In the genomic region with DNA sequence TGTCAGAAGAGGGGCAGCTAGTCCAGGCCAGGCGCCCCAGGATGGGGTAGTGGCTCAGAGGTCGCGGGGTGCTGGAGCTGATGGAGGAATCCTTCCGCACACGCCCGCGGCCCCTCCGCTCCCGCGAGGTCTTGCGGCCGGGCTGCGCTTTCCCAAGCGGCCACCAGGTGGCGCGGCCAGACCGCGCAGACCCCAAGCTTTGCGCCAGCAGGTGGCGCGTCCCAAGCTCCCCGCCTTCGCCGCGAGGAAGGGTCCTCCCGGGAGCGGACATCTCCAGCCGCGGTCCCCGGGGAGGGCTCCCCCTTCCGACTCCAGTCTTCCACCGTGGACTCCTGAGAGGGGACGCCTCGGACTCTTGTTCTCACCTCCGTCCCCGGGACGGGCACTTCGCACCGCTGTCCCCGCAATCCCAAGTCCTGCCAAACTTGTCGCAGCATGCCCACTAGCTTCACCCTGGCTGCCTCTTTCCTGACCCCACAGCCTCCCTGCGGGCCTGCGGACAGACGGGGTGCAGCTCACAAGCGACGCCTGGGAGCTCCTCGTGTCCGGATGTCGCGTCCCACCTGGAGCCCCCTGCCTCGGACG, we compare ENCODE assay signal across 8 cellular contexts. TPM values are rescaled to one million over a fixed set of nuclear protein-coding genes. Genes with fewer than 3 reads are reported as not detected.
A peak's percentile ranks its signal among the peaks of the same experiment; 100 is the strongest.
DNase-seq lines count a peak whose midpoint lies in the region; ATAC-seq and TF ChIP-seq lines count a peak whose summit lies in the region.

No MANE protein-coding gene starts in this region.

- H3K4me1 ChIP-seq in RWPE2 (ENCODE audit: insufficient read depth, poor library complexity, severe bottlenecking) (no peaks in the 10 kb centered on the region), osteoblast (ENCODE audit: insufficient read depth, low read length) (peaks cover 5% of the 10 kb centered on the region), suprapubic skin (peaks cover 17% of the 10 kb centered on the region)

- H3K4me3 ChIP-seq in RWPE2 (ENCODE audit: severe bottlenecking) (peak overlapping the region; percentile 32), osteoblast (ENCODE audit: insufficient read depth, low read length) (peak overlapping the region; percentile 70), suprapubic skin (peak overlapping the region; percentile 45)

- H3K9me3 ChIP-seq in RWPE2 (ENCODE audit: severe bottlenecking) (peaks cover 6% of the 10 kb centered on the region), osteoblast (ENCODE audit: low read depth, low read length) (no peaks in the 10 kb centered on the region), suprapubic skin (no peaks in the 10 kb centered on the region)

- H3K27me3 ChIP-seq in RWPE2 (ENCODE audit: insufficient read depth, poor library complexity, severe bottlenecking) (peaks cover 3% of the 10 kb centered on the region), osteoblast (ENCODE audit: insufficient read depth, low read length) (peaks cover 23% of the 10 kb centered on the region), suprapubic skin (peaks cover 47% of the 10 kb centered on the region)

- DNase-seq in COLO668 (lab: John Stamatoyannopoulos, UW; ENCODE audit: unreplicated experiment) (peak; percentile 63), HS-5 (ENCODE audit: low read depth) (peak; percentile 11), RWPE2 (ENCODE audit: low spot score) (no peak), globus pallidus (ENCODE audit: low spot score) (peak; percentile 37), osteoblast (ENCODE audit: insufficient read length, low spot score, missing footprints) (peak; percentile 98), suprapubic skin (ENCODE audit: low spot score in 2 of 2) (peak in 1 of 2 donors; percentile 74)
- DNase-seq in activated naive CD4-positive, alpha-beta T cell (lab: John Stamatoyannopoulos, UW), result peak; percentile 35 to 67 (median 51)

- no peak for TF ChIP-seq EP300 in suprapubic skin (IDR thresholded peaks at IDR 0.05)

- no peak for TF ChIP-seq POLR2A in suprapubic skin (IDR thresholded peaks at IDR 0.05)

- ATAC-seq in GM19455 (IDR thresholded peaks at IDR 0.05; ENCODE audit: unreplicated experiment), result peak; percentile 87
- ATAC-seq in RWPE2 (ENCODE audit: low read depth), result peak; percentile 63

- no peaks in the 10 kb centered on the region for H4K20me1 ChIP-seq in osteoblast (ENCODE audit: insufficient read depth, low read length)

- peak overlapping the region; percentile 95 for H2AFZ ChIP-seq in osteoblast (ENCODE audit: low read length)

- peak; percentile 98 for TF ChIP-seq CTCF in RWPE2 (IDR thresholded peaks at IDR 0.05; ENCODE audit: poor library complexity, severe bottlenecking)
- TF ChIP-seq CTCF in osteoblast (IDR thresholded peaks at IDR 0.05; ENCODE audit: extremely low read depth, low read depth, low read length), result peak; percentile 90
- TF ChIP-seq CTCF in suprapubic skin (IDR thresholded peaks at IDR 0.05), result peak; percentile 97 to 100

- peak overlapping the region; percentile 96 for H3K4me2 ChIP-seq in osteoblast (ENCODE audit: insufficient read depth, low read length)

- 3% methylated on average over 28 of the region's 52 CpGs for WGBS in suprapubic skin

- H3K36me3 ChIP-seq in RWPE2 (ENCODE audit: low read depth), result no peaks in the 10 kb centered on the region
- H3K36me3 ChIP-seq in osteoblast (ENCODE audit: insufficient read depth, low read length), result no peaks in the 10 kb centered on the region
- no peaks in the 10 kb centered on the region for H3K36me3 ChIP-seq in suprapubic skin

- H3K27ac ChIP-seq in RWPE2 (ENCODE audit: poor library complexity, severe bottlenecking) (no peak overlapping the region), osteoblast (ENCODE audit: low read depth, low read length) (no peak overlapping the region), suprapubic skin (no peak overlapping the region)

- H3K79me2 ChIP-seq in osteoblast (ENCODE audit: insufficient read depth, low read length), result no peaks in the 10 kb centered on the region

RNA-seq across cellular contexts. Expression of a gene that starts 19.4 kb away (rescaled TPM):
- total RNA-seq in osteoblast (not detected in 2 replicates), suprapubic skin (not detected)

RNA-seq across cellular contexts. Expression of a gene that starts 24.2 kb away (rescaled TPM):
- total RNA-seq in osteoblast (under 0.01 TPM in 1 of 2 replicates, not detected in the other), suprapubic skin (10 to 100 TPM in 1 of 4 donors, 1 to 10 TPM in 3; 2.7 to 10.5 (median 5.4) TPM)
